Comparison of ENCODE assay signal across 8 cellular contexts in genomic region chr14:58280954-58281787, GRCh38. TPM values are rescaled to one million over a fixed set of nuclear protein-coding genes. Genes with fewer than 3 reads are reported as not detected.
DNase-seq lines count a peak whose midpoint lies in the region; ATAC-seq and TF ChIP-seq lines count a peak whose summit lies in the region.

No MANE protein-coding gene starts in this region.

- H3K4me3 ChIP-seq in MG63 (no peak overlapping the region), heart right ventricle (peak overlapping the region in 2 of 10 donors; percentile 6 to 18)

- no peak for TF ChIP-seq CTCF in heart right ventricle (IDR thresholded peaks at IDR 0.05)

- peaks cover 0 to 56% (median 46%) of the 10 kb centered on the region in 9 donors for H3K4me1 ChIP-seq in heart right ventricle

- H3K27me3 ChIP-seq in MG63 (no peaks in the 10 kb centered on the region), heart right ventricle (no peaks in the 10 kb centered on the region)

- H3K9me3 ChIP-seq in MG63 (no peaks in the 10 kb centered on the region), heart right ventricle (no peaks in the 10 kb centered on the region)

- ATAC-seq in GM19452 (IDR thresholded peaks at IDR 0.05; ENCODE audit: unreplicated experiment) (peak; percentile 64), heart right ventricle (peak; percentile 57 to 90 (median 76)), sciatic nerve (peak; percentile 84), GM18873 (IDR thresholded peaks at IDR 0.05; ENCODE audit: low FRiP score, unreplicated experiment) (no peak)

- H3K27ac ChIP-seq in angular gyrus (ENCODE audit: low read depth, low read length): peak overlapping the region; percentile 82
- peak overlapping the region in 9 of 10 donors; percentile 49 to 81 (median 78) for H3K27ac ChIP-seq in heart right ventricle

- 6 to 10% methylated on average over 4 of the region's 4 CpGs for WGBS in heart right ventricle, 2 donors

- peak; percentile 50 for DNase-seq in Ammon's horn (ENCODE audit: low spot score)
- DNase-seq in MG63: peak; percentile 52
- peak in 1 of 2 donors; percentile 65 for DNase-seq in heart right ventricle
- DNase-seq in sciatic nerve (ENCODE audit: low spot score): no peak
- no peak for DNase-seq in NCI-H2227 (lab: John Stamatoyannopoulos, UW; ENCODE audit: unreplicated experiment)

- intact Hi-C loops in heart right ventricle (cut with DNase I) (no loop called here), sciatic nerve (cut with DNase I) (loop anchor here (5.0 kb wide), 1 partner anchor 1664 kb away; no protein-coding TSS in a partner anchor)

- H3K36me3 ChIP-seq in MG63: peaks cover 37% of the 10 kb centered on the region
- peaks cover 0 to 84% (median 35%) of the 10 kb centered on the region in 9 donors for H3K36me3 ChIP-seq in heart right ventricle

RNA-seq across cellular contexts. Expression of gene ARID4A, which starts 17.2 kb away (rescaled TPM):
- 1.3 and 15.2 TPM in 2 replicates for total RNA-seq in MG63 (2014; rRNA removed; shearing (Covaris generic); ENCODE audit: low replicate concordance)
- total RNA-seq in heart right ventricle (10 to 100 TPM; 14.0 to 19.1 (median 17.3) TPM), sciatic nerve (38.4 TPM)
- polyA plus RNA-seq in heart right ventricle: 10 to 100 TPM in 1 of 2 donors, 1 to 10 TPM in 1; 2.7 to 18.7 TPM

RNA-seq across cellular contexts. Expression of gene PSMA3, which starts 36.5 kb away (rescaled TPM):
- total RNA-seq in MG63 (2014; rRNA removed; shearing (Covaris generic); ENCODE audit: low replicate concordance): 96.6 and 98.8 TPM in 2 replicates
- total RNA-seq in heart right ventricle (100 to 1,000 TPM; 122 to 235 (median 150) TPM), sciatic nerve (127 TPM)
- polyA plus RNA-seq in heart right ventricle: 100 to 1,000 TPM; 207 to 227 TPM

Comparison
In these comparisons a context has a peak if more than half of its experiments do, and no peak if none do; other contexts are left out.
1. DNase-seq: peak in Ammon's horn (single experiment) and MG63 (single experiment); none in sciatic nerve (single experiment) and NCI-H2227 (single experiment).